8 cellular contexts compared by ENCODE assay signal in genomic region chr12:55716582-55717396, GRCh38. TPM values are rescaled to one million over a fixed set of nuclear protein-coding genes. Genes with fewer than 3 reads are reported as not detected.
DNase-seq lines count a peak whose midpoint lies in the region; ATAC-seq and TF ChIP-seq lines count a peak whose summit lies in the region.

No MANE protein-coding gene starts in this region.

- no peaks in the 10 kb centered on the region for H3K27me3 ChIP-seq in AG04450 (ENCODE audit: control insufficient read depth, insufficient read depth, low read length)
- H3K27me3 ChIP-seq in GM23248 (replicated peaks; ENCODE audit: insufficient read depth) = no peaks in the 10 kb centered on the region
- no peaks in the 10 kb centered on the region for H3K27me3 ChIP-seq in RWPE2 (ENCODE audit: insufficient read depth, poor library complexity, severe bottlenecking)
- H3K27me3 ChIP-seq in esophagus muscularis mucosa = no peaks in the 10 kb centered on the region
- H3K27me3 ChIP-seq in psoas muscle (ENCODE audit: insufficient read depth in 3 of 3, low read length in 2 of 3) = no peaks in the 10 kb centered on the region

- H3K36me3 ChIP-seq in GM23248 (ENCODE audit: low read depth) (no peaks in the 10 kb centered on the region), RWPE2 (ENCODE audit: low read depth) (no peaks in the 10 kb centered on the region), esophagus muscularis mucosa (peaks cover 0 to 11% (median 0%) of the 10 kb centered on the region in 4 donors), psoas muscle (ENCODE audit: insufficient read depth in 1 of 2, low read depth in 1 of 2) (no peaks in the 10 kb centered on the region)

- CTCF ChIA-PET in AG04450 (lab: Charles Lee) = interaction anchor here (1.0 kb wide), 1 partner anchor 18 kb away, joined by 3 read pairs; no protein-coding TSS in a partner anchor

- intact Hi-C loops in esophagus muscularis mucosa (cut with DNase I) = no loop called here
- intact Hi-C loops in psoas muscle (cut with DNase I) = loop anchor here (1.0 to 5.0 kb wide), 2 partner anchors 11 to 34 kb away; a partner anchor contains a TSS

- H3K4me3 ChIP-seq in AG04450 (ENCODE audit: low read depth, low read length) = peak overlapping the region; percentile 80
- peak overlapping the region; percentile 85 for H3K4me3 ChIP-seq in GM23248
- peak overlapping the region; percentile 59 for H3K4me3 ChIP-seq in RWPE2 (ENCODE audit: severe bottlenecking)
- peak overlapping the region; percentile 58 to 71 (median 64) for H3K4me3 ChIP-seq in esophagus muscularis mucosa
- peak overlapping the region; percentile 69 for H3K4me3 ChIP-seq in psoas muscle

- peak; percentile 9 for ATAC-seq in RWPE2 (ENCODE audit: low read depth)
- peak in 2 of 4 donors; percentile 1 for ATAC-seq in psoas muscle

- peaks cover 77% of the 10 kb centered on the region for H3F3A ChIP-seq in GM23248 (ENCODE audit: insufficient read depth)

- H3K27ac ChIP-seq in AG04450 (ENCODE audit: low read depth, low read length) (peak overlapping the region; percentile 93), GM23248 (peak overlapping the region; percentile 90), RWPE2 (ENCODE audit: poor library complexity, severe bottlenecking) (peak overlapping the region; percentile 85), esophagus muscularis mucosa (replicated peaks in 1 of 4) (peak overlapping the region; percentile 89 to 100 (median 98)), psoas muscle (peak overlapping the region; percentile 92)

- H3K9ac ChIP-seq in GM23248 = peak overlapping the region; percentile 89

- H3K4me2 ChIP-seq in GM23248 (ENCODE audit: unreplicated experiment) = peak overlapping the region; percentile 78

- POLR2A ChIA-PET in AG04450 (lab: Yijun Ruan, JAX) = interaction anchor here (3.9 kb wide), 1 partner anchor 13 kb away, joined by 20 read pairs; the partner anchor contains the start of gene CD63

- 6% methylated on average over 17 to 18 of the region's 18 CpGs for WGBS in GM23248 (ENCODE audit: low coverage in 1 of 2, low lambda C conversion rate in 2 of 2, missing lambda C conversion rate in 2 of 2), 2 experiments
- WGBS in esophagus muscularis mucosa = 9% methylated on average over 18 of the region's 18 CpGs
- 7 to 12% (median 10%) methylated on average over 18 of the region's 18 CpGs for WGBS in psoas muscle, 3 donors

- no peak for TF ChIP-seq POLR2A in esophagus muscularis mucosa (IDR thresholded peaks at IDR 0.05; ENCODE audit: low read depth)

- TF ChIP-seq CTCF in AG04450 (IDR thresholded peaks at IDR 0.05; ENCODE audit: low read depth, low read length) (no peak), RWPE2 (IDR thresholded peaks at IDR 0.05; ENCODE audit: poor library complexity, severe bottlenecking) (no peak), esophagus muscularis mucosa (IDR thresholded peaks at IDR 0.05) (peak in 1 of 3 experiments; percentile 11), psoas muscle (IDR thresholded peaks at IDR 0.05) (no peak)

- H3K9me2 ChIP-seq in GM23248 (ENCODE audit: insufficient read depth) = no peaks in the 10 kb centered on the region

- in situ Hi-C loops in GM23248 (cut with MboI) = no loop called here

- 0 out of 2 replicates have a peak, but pooled peaks cover 4% of the 10 kb centered on the region for H3K79me2 ChIP-seq in GM23248 (ENCODE audit: insufficient read depth)

- peak overlapping the region; percentile 89 for H2AFZ ChIP-seq in GM23248

- DNase-seq in AG04450 (ENCODE audit: low read depth, low spot score) (no peak), GM23248 (peak; percentile 49), RWPE2 (ENCODE audit: low spot score) (no peak), esophagus muscularis mucosa (ENCODE audit: extremely low spot score) (no peak), psoas muscle (peak; percentile 17 to 58), kidney glomerular epithelial cell (lab: John Stamatoyannopoulos, UW) (no peak), GF-D8 (lab: John Stamatoyannopoulos, UW) (no peak), NCI-H187 treated with DMSO at 0.1 percent for 48 hours (lab: John Stamatoyannopoulos, UW) (no peak)

- no peak for TF ChIP-seq EP300 in esophagus muscularis mucosa (IDR thresholded peaks at IDR 0.05)

- no peaks in the 10 kb centered on the region; the same call in 1 of the 2 replicates for H3K9me3 ChIP-seq in AG04450 (ENCODE audit: control insufficient read depth, insufficient read depth, low read length)
- H3K9me3 ChIP-seq in GM23248 (ENCODE audit: low read depth) = no peaks in the 10 kb centered on the region
- no peaks in the 10 kb centered on the region for H3K9me3 ChIP-seq in RWPE2 (ENCODE audit: severe bottlenecking)
- no peaks in the 10 kb centered on the region for H3K9me3 ChIP-seq in esophagus muscularis mucosa
- H3K9me3 ChIP-seq in psoas muscle = no peaks in the 10 kb centered on the region

- H4K20me1 ChIP-seq in GM23248 (ENCODE audit: insufficient read depth) = no peaks in the 10 kb centered on the region

- H3K4me1 ChIP-seq in GM23248 (ENCODE audit: insufficient read depth) (peaks cover 73% of the 10 kb centered on the region), RWPE2 (ENCODE audit: insufficient read depth, poor library complexity, severe bottlenecking) (peaks cover 25% of the 10 kb centered on the region), esophagus muscularis mucosa (peaks cover 70 to 94% (median 92%) of the 10 kb centered on the region in 4 donors), psoas muscle (peaks cover 84% of the 10 kb centered on the region)

RNA-seq across cellular contexts. Expression of gene BLOC1S1, which starts 0.9 kb away (rescaled TPM):
- polyA plus RNA-seq in AG04450 (2011; rRNA removed) (132 and 155 TPM in 2 replicates), GM23248 (2016; fragmentation: Nextera tagmentation; extraction: Ambion mirVana) (193 and 197 TPM in 2 replicates), psoas muscle (100 to 1,000 TPM; 185 to 260 (median 228) TPM)
- polyA minus RNA-seq in AG04450 (2011; rRNA and poly(A)+ RNA removed) = 58.0 and 72.8 TPM in 2 replicates
- 47.6 and 110 TPM in 2 replicates for total RNA-seq in GM23248 (2014; rRNA removed; shearing (Covaris generic))
- total RNA-seq in esophagus muscularis mucosa (100 to 1,000 TPM; 159 to 253 (median 196) TPM), psoas muscle (100 to 1,000 TPM; 127 to 193 (median 165) TPM)

RNA-seq across cellular contexts. Expression of gene RDH5, which starts 3.4 kb away (rescaled TPM):
- polyA plus RNA-seq in AG04450 (2011; rRNA removed) (4.9 and 5.2 TPM in 2 replicates), GM23248 (2016; fragmentation: Nextera tagmentation; extraction: Ambion mirVana) (15.6 and 17.6 TPM in 2 replicates), psoas muscle (10 to 100 TPM in 2 of 3 donors, 1 to 10 TPM in 1; 7.0 to 14.0 (median 11.9) TPM)
- polyA minus RNA-seq in AG04450 (2011; rRNA and poly(A)+ RNA removed) = 4.2 and 7.1 TPM in 2 replicates
- 15.4 and 27.2 TPM in 2 replicates for total RNA-seq in GM23248 (2014; rRNA removed; shearing (Covaris generic))
- total RNA-seq in esophagus muscularis mucosa (10 to 100 TPM; 13.8 to 23.0 (median 17.2) TPM), psoas muscle (10 to 100 TPM; 11.4 to 25.4 (median 16.0) TPM)

RNA-seq across cellular contexts. Expression of gene ITGA7, which starts 9.1 kb away (rescaled TPM):
- polyA plus RNA-seq in AG04450 (2011; rRNA removed) (9.1 and 12.2 TPM in 2 replicates), GM23248 (2016; fragmentation: Nextera tagmentation; extraction: Ambion mirVana) (2.0 and 2.1 TPM in 2 replicates), psoas muscle (100 to 1,000 TPM in 2 of 3 donors, 10 to 100 TPM in 1; 51.8 to 254 (median 152) TPM)
- polyA minus RNA-seq in AG04450 (2011; rRNA and poly(A)+ RNA removed) = 8.0 and 8.8 TPM in 2 replicates
- total RNA-seq in GM23248 (2014; rRNA removed; shearing (Covaris generic)) = 6.6 and 7.2 TPM in 2 replicates
- total RNA-seq in esophagus muscularis mucosa (100 to 1,000 TPM; 155 to 245 (median 218) TPM), psoas muscle (100 to 1,000 TPM; 297 to 433 (median 350) TPM)

RNA-seq across cellular contexts. Expression of gene CD63, which starts 12.0 kb away (rescaled TPM):
- polyA plus RNA-seq in AG04450 (2011; rRNA removed) (1,757 and 1,955 TPM in 2 replicates), GM23248 (2016; fragmentation: Nextera tagmentation; extraction: Ambion mirVana) (3,562 and 3,671 TPM in 2 replicates), psoas muscle (1,000 to 10,000 TPM; 1,147 to 2,407 (median 1,257) TPM)
- polyA minus RNA-seq in AG04450 (2011; rRNA and poly(A)+ RNA removed) = 793 and 860 TPM in 2 replicates
- total RNA-seq in GM23248 (2014; rRNA removed; shearing (Covaris generic)) = 1,521 and 1,535 TPM in 2 replicates
- total RNA-seq in esophagus muscularis mucosa (1,000 to 10,000 TPM in 1 of 4 donors, 100 to 1,000 TPM in 3; 742 to 1,177 (median 845) TPM), psoas muscle (1,000 to 10,000 TPM in 2 of 4 donors, 100 to 1,000 TPM in 2; 592 to 1,401 (median 983) TPM)

RNA-seq across cellular contexts. Expression of gene GDF11, which starts 26.1 kb away (rescaled TPM):
- polyA plus RNA-seq in AG04450 (2011; rRNA removed) = 4.2 and 6.7 TPM in 2 replicates
- 7.5 and 10.6 TPM in 2 replicates for polyA minus RNA-seq in AG04450 (2011; rRNA and poly(A)+ RNA removed)
- 2.1 and 9.9 TPM in 2 replicates for total RNA-seq in GM23248 (2014; rRNA removed; shearing (Covaris generic))
- polyA plus RNA-seq in GM23248 (2016; fragmentation: Nextera tagmentation; extraction: Ambion mirVana) = 0.56 and 0.67 TPM in 2 replicates
- total RNA-seq in esophagus muscularis mucosa = 1 to 10 TPM; 1.7 to 9.0 (median 4.9) TPM
- 1 to 10 TPM in 3 of 4 donors, under 1 TPM in 1; 0.88 to 4.8 (median 1.4) TPM for total RNA-seq in psoas muscle
- 1 to 10 TPM in 2 of 3 donors, under 1 TPM in 1; 0.34 to 3.7 (median 2.3) TPM for polyA plus RNA-seq in psoas muscle

Comparison
In these comparisons a context has a peak if more than half of its experiments do, and no peak if none do; other contexts are left out.
1. DNase-seq: peak in GM23248 (single experiment) and psoas muscle (2 of 2); none in AG04450 (single experiment), RWPE2 (single experiment), esophagus muscularis mucosa (single experiment), kidney glomerular epithelial cell (single experiment), GF-D8 (single experiment) and NCI-H187 treated with DMSO at 0.1 percent for 48 hours (single experiment).
2. RNA of gene ITGA7, which starts 9.1 kb away (total RNA-seq): 297 to 433 TPM in psoas muscle and 155 to 245 TPM in esophagus muscularis mucosa; 6.6 to 7.2 TPM in GM23248; every median in the first group is over 10 times any median in the second.
3. Peak in every context shown above with its lines, with median percentiles within 50 percentile points of each other: H3K27ac ChIP-seq and H3K4me3 ChIP-seq.